Comparison of ENCODE assay signal across 8 cellular contexts in the genomic region with DNA sequence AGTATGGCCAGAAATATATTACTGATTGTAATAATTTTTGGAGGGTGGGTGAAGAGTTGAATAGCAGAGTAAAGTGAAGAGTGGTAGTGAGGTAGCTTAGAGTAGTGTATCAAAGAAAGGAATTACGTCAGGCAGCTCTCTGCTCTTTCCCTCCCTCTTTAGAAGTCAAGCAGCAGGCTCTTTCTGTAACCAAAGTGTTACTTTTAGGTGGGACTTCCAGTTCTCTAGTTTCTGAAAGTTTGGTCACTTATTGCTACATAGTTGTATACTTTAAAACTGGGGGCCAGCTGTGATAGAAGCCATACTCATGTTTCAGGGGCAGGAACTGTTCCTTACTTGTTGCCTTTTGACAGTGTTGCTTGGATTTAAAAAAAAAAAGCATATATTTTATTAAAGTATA. TPM values are rescaled to one million over a fixed set of nuclear protein-coding genes. Genes with fewer than 3 reads are reported as not detected.
DNase-seq lines count a peak whose midpoint lies in the region; ATAC-seq, FAIRE-seq and TF ChIP-seq lines count a peak whose summit lies in the region.

No MANE protein-coding gene starts in this region.

- peak; percentile 14 for DNase-seq in activated gamma-delta T cell treated with Interleukin-2 at 50 U/mL for 16 hours
- no peak for DNase-seq in activated gamma-delta T cell (lab: John Stamatoyannopoulos, UW)
- no peak for DNase-seq in K562 (ENCODE audit: extremely low read depth in 1 of 4, low spot score in 3 of 4)
- no peak for DNase-seq in NCI-H128 (lab: John Stamatoyannopoulos, UW; ENCODE audit: unreplicated experiment)
- no peak for DNase-seq in inferior parietal cortex (ENCODE audit: extremely low spot score)
- no peak for DNase-seq in effector CD4-positive, alpha-beta T cell

- H3K9me3 ChIP-seq in K562 (replicated peaks; ENCODE audit: control insufficient read depth, insufficient read depth, low read depth, low read length) (peaks cover 2% of the 10 kb centered on the region; the same call in 1 of the 2 replicates), thymus (ENCODE audit: control insufficient read depth) (no peaks in the 10 kb centered on the region)

- H3K27me3 ChIP-seq in K562 (ENCODE audit: control insufficient read depth in 2 of 2, insufficient read depth in 2 of 2, low read length in 2 of 2) (no peaks in the 10 kb centered on the region), thymus (ENCODE audit: control insufficient read depth, insufficient read depth) (no peaks in the 10 kb centered on the region)

- POLR2A ChIA-PET in K562 (lab: Yijun Ruan, JAX) = interaction anchor here (1.0 kb wide), 1 partner anchor 12 kb away, joined by 3 read pairs; no protein-coding TSS in a partner anchor

- H3K36me3 ChIP-seq in K562 (ENCODE audit: control insufficient read depth, insufficient read depth, low read length) (0 out of 3 replicates have a peak, but pooled peaks cover 2% of the 10 kb centered on the region), thymus (ENCODE audit: control insufficient read depth, insufficient read depth) (no peaks in the 10 kb centered on the region)

- TF ChIP-seq EP300 in K562 (IDR thresholded peaks at IDR 0.05; ENCODE audit: low read length) = no peak

- intact Hi-C loops in K562 (cut with micrococcal nuclease) = no loop called here

- no peak overlapping the region for H3K4me2 ChIP-seq in K562 (ENCODE audit: insufficient read depth, low read length)

- no peaks in the 10 kb centered on the region for H4K20me1 ChIP-seq in K562 (replicated peaks; ENCODE audit: control insufficient read depth, insufficient read depth, low read length)

- TF ChIP-seq POLR2A in K562 (conservative IDR thresholded peaks at IDR 0.05) = no peak

- H3K9me1 ChIP-seq in K562 (ENCODE audit: control insufficient read depth, insufficient read depth, low read length) = no peaks in the 10 kb centered on the region

- peak; percentile 59 for ATAC-seq in HG03095 (IDR thresholded peaks at IDR 0.05; ENCODE audit: unreplicated experiment)
- peak; percentile 36; the same call in 2 of the 3 replicates for ATAC-seq in K562

- WGBS in K562 (ENCODE audit: insufficient coverage, low coverage, missing lambda C conversion rate) = 71% methylated on average over 1 of the region's 1 CpG
- WGBS in thymus = 42% methylated on average over 1 of the region's 1 CpG

- CTCF ChIA-PET in K562 (lab: Yijun Ruan, JAX; ENCODE audit: low intra/inter-chr PET ratio) = no interaction called here

- peaks cover 0 to 5% of the 10 kb centered on the region in 2 experiments; a peak in 2 of 5 replicates for H3K4me1 ChIP-seq in K562 (replicated peaks in 1 of 2; ENCODE audit: control insufficient read depth in 2 of 2, insufficient read depth in 2 of 2, low read length in 2 of 2)
- no peaks in the 10 kb centered on the region for H3K4me1 ChIP-seq in thymus (ENCODE audit: control insufficient read depth, insufficient read depth, low read length)

- no peak overlapping the region for H3K9ac ChIP-seq in K562 (ENCODE audit: insufficient read depth in 1 of 2, low read depth in 2 of 2, low read length in 2 of 2)

- no peak overlapping the region for H2AFZ ChIP-seq in K562 (ENCODE audit: low read depth, low read length)

- in situ Hi-C loops in K562 (cut with MboI) = no loop called here

- FAIRE-seq in K562 (lab: Jason Lieb, UNC) = no peak

- BruUV-seq in K562 (replicated peaks; lab: Mats Ljungman, UMichigan) = no TSS peak

- peak overlapping the region; percentile 25; the same call in 1 of the 3 replicates for H3K27ac ChIP-seq in K562 (ENCODE audit: extremely low read depth, low read depth, low read length)
- peak overlapping the region; percentile 6 for H3K27ac ChIP-seq in thymus (ENCODE audit: low read depth)

- H3K4me3 ChIP-seq in K562 = no peak overlapping the region
- H3K4me3 ChIP-seq in thymus (ENCODE audit: low read length) = no peak overlapping the region

- peaks cover 97% of the 10 kb centered on the region for H3K79me2 ChIP-seq in K562 (ENCODE audit: control insufficient read depth, insufficient read depth, low read length)

- no peak for TF ChIP-seq CTCF in K562 (IDR thresholded peaks at IDR 0.05 in 2 of 3, conservative IDR thresholded peaks at IDR 0.05 in 1 of 3; ENCODE audit: insufficient read depth in 2 of 3, low read depth in 1 of 3, low read length in 3 of 3)

- no peak for TF ChIP-seq RAD21 in K562 (CRISPR knock-in tag; conservative IDR thresholded peaks at IDR 0.05 in 1 of 2, IDR thresholded peaks at IDR 0.05 in 1 of 2)

TF ChIP-seq in K562, 482 proteins besides CTCF, POLR2A, EP300 and RAD21:
- TF ChIP-seq ZNF436 (CRISPR knock-in tag; IDR thresholded peaks at IDR 0.05) (no peak), ZNF512 (tag; IDR thresholded peaks at IDR 0.05) (no peak), RBM17 (IDR thresholded peaks at IDR 0.05; ENCODE audit: borderline replicate concordance, low read depth, low read length) (no peak), MEF2D (tag; conservative IDR thresholded peaks at IDR 0.05; ENCODE audit: low read depth) (no peak), ZNF41 (CRISPR knock-in tag; conservative IDR thresholded peaks at IDR 0.05) (no peak), TEAD4 (IDR thresholded peaks at IDR 0.05; ENCODE audit: low read length) (no peak), TEAD4 (CRISPR knock-in tag; IDR thresholded peaks at IDR 0.05; ENCODE audit: borderline replicate concordance) (no peak), RB1 (IDR thresholded peaks at IDR 0.05; ENCODE audit: low read depth) (no peak)
- TF ChIP-seq, protein P1, sequence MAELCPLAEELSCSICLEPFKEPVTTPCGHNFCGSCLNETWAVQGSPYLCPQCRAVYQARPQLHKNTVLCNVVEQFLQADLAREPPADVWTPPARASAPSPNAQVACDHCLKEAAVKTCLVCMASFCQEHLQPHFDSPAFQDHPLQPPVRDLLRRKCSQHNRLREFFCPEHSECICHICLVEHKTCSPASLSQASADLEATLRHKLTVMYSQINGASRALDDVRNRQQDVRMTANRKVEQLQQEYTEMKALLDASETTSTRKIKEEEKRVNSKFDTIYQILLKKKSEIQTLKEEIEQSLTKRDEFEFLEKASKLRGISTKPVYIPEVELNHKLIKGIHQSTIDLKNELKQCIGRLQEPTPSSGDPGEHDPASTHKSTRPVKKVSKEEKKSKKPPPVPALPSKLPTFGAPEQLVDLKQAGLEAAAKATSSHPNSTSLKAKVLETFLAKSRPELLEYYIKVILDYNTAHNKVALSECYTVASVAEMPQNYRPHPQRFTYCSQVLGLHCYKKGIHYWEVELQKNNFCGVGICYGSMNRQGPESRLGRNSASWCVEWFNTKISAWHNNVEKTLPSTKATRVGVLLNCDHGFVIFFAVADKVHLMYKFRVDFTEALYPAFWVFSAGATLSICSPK (IDR thresholded peaks at IDR 0.05; ENCODE audit: borderline replicate concordance) = no peak

RNA-seq across cellular contexts. Expression of gene ATF7IP, which starts 30.6 kb away (rescaled TPM):
- 14.3 and 114 TPM in 2 replicates for total RNA-seq in K562 (2011; cell fraction: chromatin; rRNA removed; ENCODE audit: low replicate concordance)
- 6.0 and 11.7 TPM in 2 replicates for total RNA-seq in K562 (2011; cell fraction: nucleolus; rRNA removed)
- total RNA-seq in K562 (2011; cell fraction: nucleoplasm; rRNA removed) = 26.8 and 42.1 TPM in 2 replicates
- total RNA-seq in K562 (2014; rRNA removed) (9.7 and 11.0 TPM in 2 replicates), K562 (2014; rRNA removed; fragmentation: Illumina TruSeq; extraction: Trizol) (21.1 and 22.2 TPM in 2 replicates), K562 (2015; rRNA removed; fragmentation: Illumina TruSeq; extraction: Trizol) (19.6 and 19.9 TPM in 2 replicates), K562 (2021) (27.1 and 28.0 TPM in 2 replicates)
- polyA plus RNA-seq in K562 (2011; rRNA removed) (4.2 and 8.4 TPM in 2 replicates), K562 (2014; fragmentation: Illumina TruSeq; extraction: Trizol) (11.7 and 13.7 TPM in 2 replicates), K562 (2014; fragmentation: Nextera tagmentation; extraction: Ambion mirVana) (1 to 10 TPM; 2.8 to 3.5 TPM), K562 (2014; rRNA removed) (6.0 and 7.0 TPM in 2 replicates), thymus (23.9 TPM)
- 4.6 and 6.6 TPM in 2 replicates for polyA plus RNA-seq in K562 (2011; cell fraction: cytosol; rRNA removed)
- 11.4 and 12.4 TPM in 2 replicates for polyA plus RNA-seq in K562 (2011; cell fraction: nucleus; rRNA removed)
- polyA plus RNA-seq in K562 (2012) = 7.3 and 12.0 TPM in 2 replicates
- polyA minus RNA-seq in K562 (2011; rRNA and poly(A)+ RNA removed) = 22.9 and 34.8 TPM in 2 replicates
- 14.7 and 15.1 TPM in 2 replicates for polyA minus RNA-seq in K562 (2011; cell fraction: cytosol; rRNA and poly(A)+ RNA removed)
- polyA minus RNA-seq in K562 (2011; cell fraction: nucleus; rRNA and poly(A)+ RNA removed) = 13.7 and 25.0 TPM in 2 replicates
